Comparison of ENCODE assay signal across 19 cellular contexts in the genomic region with DNA sequence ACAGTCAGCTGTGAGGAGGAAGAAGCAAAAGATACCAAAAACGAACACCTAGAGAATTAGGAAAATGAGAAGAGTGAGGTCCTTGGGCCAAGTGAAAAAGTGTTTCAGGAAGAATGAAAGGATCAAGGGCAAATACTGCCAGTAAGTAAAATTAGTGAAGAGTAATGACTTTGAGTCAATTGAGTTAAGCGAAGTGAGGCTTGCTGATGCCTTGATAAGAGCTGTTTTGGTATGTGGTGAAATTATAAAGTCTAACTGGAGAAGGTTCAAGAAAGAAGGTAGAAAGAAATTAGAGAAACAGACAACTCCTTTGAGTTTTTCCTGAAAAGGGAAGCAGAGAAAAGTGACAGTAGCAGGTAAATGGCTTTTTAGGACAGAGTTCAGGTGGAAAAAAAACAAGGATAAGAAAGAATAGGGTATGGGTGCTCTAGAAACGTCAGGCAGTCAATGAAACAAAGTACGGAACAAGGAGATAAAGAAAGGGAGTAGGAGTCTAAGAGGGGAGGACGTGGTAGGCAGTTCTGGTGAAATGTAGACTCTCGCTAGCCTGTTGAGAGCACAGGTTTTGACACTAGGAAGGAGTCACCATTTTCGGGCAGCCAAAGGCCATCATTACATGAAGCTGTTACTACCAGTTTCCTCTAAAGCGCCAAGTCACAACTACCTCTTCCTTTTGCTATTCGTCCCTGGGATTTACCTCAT. TPM values are rescaled to one million over a fixed set of nuclear protein-coding genes. Genes with fewer than 3 reads are reported as not detected.
DNase-seq lines count a peak whose midpoint lies in the region; ATAC-seq, FAIRE-seq and TF ChIP-seq lines count a peak whose summit lies in the region.
"Had no signal": no experiment of that assay in that cellular context is flagged by ENCODE, and none has a peak within 500 bp of the region (broad histone marks: within the 10 kb centered on the region; RNA-seq: fewer than 3 reads in every experiment).

No MANE protein-coding gene starts in this region.

- no peaks in the 10 kb centered on the region for H3K4me1 ChIP-seq in HEK293 (ENCODE audit: control insufficient read depth, insufficient read depth, low read length)
- no peaks in the 10 kb centered on the region for H3K4me1 ChIP-seq in osteoblast (ENCODE audit: insufficient read depth, low read length)
- H3K4me1 ChIP-seq: A549; BLaER1 treated with 17β-estradiol and CSF1 and Interleukin-3, amounts not matched to agents 10 nM and 100 nM; Caco-2 had no signal

- POLR2A ChIA-PET in HEK293 (lab: Yijun Ruan, JAX): no interaction called here

- no peak overlapping the region for H3K4me2 ChIP-seq in osteoblast (ENCODE audit: insufficient read depth, low read length)
- H3K4me2 ChIP-seq: A549; BLaER1 treated with 17β-estradiol and CSF1 and Interleukin-3, amounts not matched to agents 10 nM and 100 nM had no signal

- no peaks in the 10 kb centered on the region for H3K79me2 ChIP-seq in osteoblast (ENCODE audit: insufficient read depth, low read length)

- peak; percentile 8 for FAIRE-seq in GM19239 (lab: Jason Lieb, UNC)
- FAIRE-seq: D721Med, G401.6, GM12891 had no signal

- no peak overlapping the region for H3K4me3 ChIP-seq in HEK293 (ENCODE audit: low read depth, low read length)
- no peak overlapping the region for H3K4me3 ChIP-seq in osteoblast (ENCODE audit: insufficient read depth, low read length)
- H3K4me3 ChIP-seq: A549; BLaER1 treated with 17β-estradiol and CSF1 and Interleukin-3, amounts not matched to agents 10 nM and 100 nM had no signal

- peaks cover 49 to 79% of the 10 kb centered on the region in 2 experiments for H3K36me3 ChIP-seq in HEK293 (ENCODE audit: control insufficient read depth in 2 of 2, insufficient read depth in 1 of 2, low read length in 2 of 2)
- H3K36me3 ChIP-seq in osteoblast (ENCODE audit: insufficient read depth, low read length): peaks cover 34% of the 10 kb centered on the region

- H4K20me1 ChIP-seq in osteoblast (ENCODE audit: insufficient read depth, low read length): no peaks in the 10 kb centered on the region

- H3K9me3 ChIP-seq in HEK293 (ENCODE audit: control insufficient read depth, insufficient read depth, low read depth, low read length) (no peaks in the 10 kb centered on the region), osteoblast (ENCODE audit: low read depth, low read length) (no peaks in the 10 kb centered on the region)
- H3K9me3 ChIP-seq: A549; BLaER1 treated with 17β-estradiol and CSF1 and Interleukin-3, amounts not matched to agents 10 nM and 100 nM; Caco-2 had no signal

- H3K27me3 ChIP-seq in osteoblast (ENCODE audit: insufficient read depth, low read length): no peaks in the 10 kb centered on the region
- H3K27me3 ChIP-seq: BLaER1 treated with 17β-estradiol and CSF1 and Interleukin-3, amounts not matched to agents 10 nM and 100 nM had no signal

- CTCF ChIA-PET in HEK293 (lab: Yijun Ruan, JAX): no interaction called here

- TF ChIP-seq CTCF in HEK293 (tag by site-specific recombination; IDR thresholded peaks at IDR 0.05) (no peak), osteoblast (IDR thresholded peaks at IDR 0.05; ENCODE audit: extremely low read depth, low read depth, low read length) (no peak)

- H2AFZ ChIP-seq in osteoblast (ENCODE audit: low read length): no peak overlapping the region

- H3K27ac ChIP-seq in HEK293 (ENCODE audit: extremely low read depth, low read depth, low read length) (no peak overlapping the region), osteoblast (ENCODE audit: low read depth, low read length) (peak overlapping the region; percentile 1)
- H3K27ac ChIP-seq: 22Rv1; A549; BLaER1 treated with 17β-estradiol and CSF1 and Interleukin-3, amounts not matched to agents 10 nM and 100 nM; C4-2B had no signal

- DNase-seq in GM19239 (ENCODE audit: insufficient read length, low spot score) (no peak), osteoblast (ENCODE audit: insufficient read length, low spot score, missing footprints) (no peak), NCI-H128 (lab: John Stamatoyannopoulos, UW; ENCODE audit: unreplicated experiment) (no peak)
- DNase-seq: AML-193; Caco-2; Calu3; CD4-positive, alpha-beta T cell; CD8-positive, alpha-beta T cell; DMS79 treated with DMSO at 0.1 percent for 48 hours; GF-D8 had no signal

- ATAC-seq in GM21825 (IDR thresholded peaks at IDR 0.05; ENCODE audit: unreplicated experiment): no peak
- ATAC-seq: A549; CD8-positive, alpha-beta T cell had no signal

TF ChIP-seq in HEK293, 187 proteins besides CTCF, POLR2A, EP300 and RAD21:
- TF ChIP-seq REPIN1 (tag by site-specific recombination; IDR thresholded peaks at IDR 0.05; ENCODE audit: low read depth) (no peak), PRDM1 (tag by site-specific recombination; IDR thresholded peaks at IDR 0.05) (0 out of 2 replicates have a peak, but pooled peaks have one; percentile 8), ZNF221 (tag by site-specific recombination; IDR thresholded peaks at IDR 0.05; ENCODE audit: borderline replicate concordance) (no peak), ZNF423 (tag by site-specific recombination; IDR thresholded peaks at IDR 0.05) (no peak), ZNF10 (tag by site-specific recombination; IDR thresholded peaks at IDR 0.05) (no peak)
- TF ChIP-seq, protein P1, sequence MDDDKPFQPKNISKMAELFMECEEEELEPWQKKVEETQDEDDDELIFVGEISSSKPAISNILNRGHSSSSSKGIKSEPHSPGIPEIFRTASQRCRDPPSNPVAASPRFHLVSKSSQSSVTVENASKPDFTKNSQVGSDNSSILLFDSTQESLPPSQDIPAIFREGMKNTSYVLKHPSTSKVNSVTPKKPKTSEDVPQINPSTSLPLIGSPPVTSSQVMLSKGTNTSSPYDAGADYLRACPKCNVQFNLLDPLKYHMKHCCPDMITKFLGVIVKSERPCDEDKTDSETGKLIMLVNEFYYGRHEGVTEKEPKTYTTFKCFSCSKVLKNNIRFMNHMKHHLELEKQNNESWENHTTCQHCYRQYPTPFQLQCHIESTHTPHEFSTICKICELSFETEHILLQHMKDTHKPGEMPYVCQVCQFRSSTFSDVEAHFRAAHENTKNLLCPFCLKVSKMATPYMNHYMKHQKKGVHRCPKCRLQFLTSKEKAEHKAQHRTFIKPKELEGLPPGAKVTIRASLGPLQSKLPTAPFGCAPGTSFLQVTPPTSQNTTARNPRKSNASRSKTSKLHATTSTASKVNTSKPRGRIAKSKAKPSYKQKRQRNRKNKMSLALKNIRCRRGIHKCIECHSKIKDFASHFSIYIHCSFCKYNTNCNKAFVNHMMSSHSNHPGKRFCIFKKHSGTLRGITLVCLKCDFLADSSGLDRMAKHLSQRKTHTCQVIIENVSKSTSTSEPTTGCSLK (tag by site-specific recombination; IDR thresholded peaks at IDR 0.05): no peak

RNA-seq across cellular contexts. Expression of gene SMC6, which starts 42.9 kb away (rescaled TPM):
- 22.4 and 25.3 TPM in 2 replicates for total RNA-seq in osteoblast

RNA-seq across cellular contexts. Expression of gene GEN1, which starts 43.2 kb away (rescaled TPM):
- 8.3 and 12.4 TPM in 2 replicates for total RNA-seq in osteoblast
